In the genomic region with DNA sequence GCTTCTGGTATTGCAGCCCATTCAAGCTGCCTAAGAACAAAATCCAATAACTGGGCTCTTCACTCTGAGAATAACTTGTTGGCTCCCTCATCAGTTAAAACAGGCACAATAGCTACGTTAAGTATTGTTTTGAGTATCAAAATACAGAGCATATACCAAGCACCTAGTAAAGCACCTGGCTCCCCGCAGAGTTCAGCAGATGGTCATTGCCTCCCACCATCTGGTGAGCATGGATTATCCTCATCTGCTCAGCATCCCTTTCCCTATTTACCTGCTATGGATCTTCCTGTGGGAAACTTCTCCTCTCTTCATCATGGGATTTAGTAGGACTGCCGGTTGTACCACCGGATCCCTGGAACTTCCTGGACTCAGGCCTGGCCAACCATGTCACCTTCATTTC, we compare ENCODE assay signal across 19 cellular contexts.
DNase-seq lines count a peak whose midpoint lies in the region; ATAC-seq and TF ChIP-seq lines count a peak whose summit lies in the region.
"Had no signal": no experiment of that assay in that cellular context is flagged by ENCODE, and none has a peak within 500 bp of the region (broad histone marks: within the 10 kb centered on the region; RNA-seq: fewer than 3 reads in every experiment).

No MANE protein-coding gene starts in this region.

- WGBS in mammary epithelial cell (ENCODE audit: low coverage, missing lambda C conversion rate) = 83% methylated on average over 4 of the region's 4 CpGs

- H3F3A ChIP-seq in GM23338 (replicated peaks; ENCODE audit: low read depth) = no peaks in the 10 kb centered on the region

- no TSS peak for BruUV-seq in mammary epithelial cell (replicated peaks; lab: Mats Ljungman, UMichigan)

- peaks cover 4% of the 10 kb centered on the region; the same call in 1 of the 3 replicates for H3K9me3 Mint-ChIP-seq in GM23338
- H3K9me3 Mint-ChIP-seq: T-helper 1 cell treated with Interleukin-12 subunit alpha and Interleukin-12 subunit beta and Interleukin-4 antibody, amounts not matched to agents 30 μg/mL and 1 μg/mL, for 36 hours had no signal

- H3K27ac ChIP-seq in WERI-Rb-1 = peak overlapping the region; percentile 77
- no peak overlapping the region for H3K27ac ChIP-seq in GM23338 (ENCODE audit: low read depth)
- H3K27ac ChIP-seq in mammary epithelial cell (ENCODE audit: insufficient read depth, low read depth, low read length) = no peak overlapping the region
- H3K27ac ChIP-seq: HL-60, Peyer's patch had no signal

- CTCF ChIA-PET in mammary epithelial cell (lab: Charles Lee; ENCODE audit: low non-redundant PET) = no interaction called here

- dilution Hi-C loops in mammary epithelial cell (cut with HindIII; ENCODE audit: low sequenced_read_pairs) = loop anchor here (5.0 kb wide), 1 partner anchor 67 kb away; no protein-coding TSS in a partner anchor

- no peak overlapping the region for H3K9ac ChIP-seq in mammary epithelial cell (ENCODE audit: insufficient read depth, low read length)

- H3K79me2 ChIP-seq in GM23338 (replicated peaks; ENCODE audit: insufficient read depth) (no peaks in the 10 kb centered on the region), mammary epithelial cell (ENCODE audit: insufficient read depth, low read length) (no peaks in the 10 kb centered on the region)

- TF ChIP-seq CTCF in WERI-Rb-1 (IDR thresholded peaks at IDR 0.05; ENCODE audit: low read depth, low read length) (no peak), GM23338 (conservative IDR thresholded peaks at IDR 0.05; ENCODE audit: low read depth in 2 of 2) (no peak), mammary epithelial cell (conservative IDR thresholded peaks at IDR 0.05 in 1 of 2, IDR thresholded peaks at IDR 0.05 in 1 of 2; ENCODE audit: extremely low read depth in 1 of 2, insufficient read depth in 1 of 2, low read depth in 1 of 2, low read length in 2 of 2) (no peak)

- no peak overlapping the region for H3K4me3 ChIP-seq in WERI-Rb-1 (ENCODE audit: low read depth, low read length)
- H3K4me3 ChIP-seq in GM23338 = no peak overlapping the region
- no peak overlapping the region for H3K4me3 ChIP-seq in mammary epithelial cell (replicated peaks in 1 of 3; ENCODE audit: insufficient read depth in 1 of 3, low read depth in 2 of 3, low read length in 3 of 3)
- H3K4me3 ChIP-seq: GM12878, HAP-1, Peyer's patch had no signal

- in situ Hi-C loops in mammary epithelial cell (cut with MboI; ENCODE audit: low sequenced_read_pairs in 2 of 2) = no loop called here

- no peaks in the 10 kb centered on the region for H3K27me3 Mint-ChIP-seq in GM23338 (ENCODE audit: insufficient read depth, low read depth, poor library complexity)
- H3K27me3 Mint-ChIP-seq: B cell had no signal

- H3K27ac Mint-ChIP-seq in GM23338 = no peak overlapping the region
- H3K27ac Mint-ChIP-seq: B cell; CD8-positive, alpha-beta T cell; T-helper 1 cell treated with Interleukin-12 subunit alpha and Interleukin-12 subunit beta and Interleukin-4 antibody, amounts not matched to agents 30 μg/mL and 1 μg/mL, for 36 hours had no signal

- 0 out of 3 replicates have a peak, but pooled peaks cover 3% of the 10 kb centered on the region for H3K36me3 Mint-ChIP-seq in GM23338 (ENCODE audit: low read depth)
- H3K36me3 Mint-ChIP-seq: CD8-positive, alpha-beta T cell had no signal

- H3K36me3 ChIP-seq in WERI-Rb-1 = no peaks in the 10 kb centered on the region
- H3K36me3 ChIP-seq in GM23338 (ENCODE audit: insufficient read depth) = no peaks in the 10 kb centered on the region
- H3K36me3 ChIP-seq in mammary epithelial cell (ENCODE audit: insufficient read depth, low read length) = no peaks in the 10 kb centered on the region
- H3K36me3 ChIP-seq: HAP-1 had no signal

- no peak for ATAC-seq in GM23338
- ATAC-seq: CD8-positive, alpha-beta T cell; GM12878; SK-N-SH treated with all-trans-retinoic acid at 6 μM for 48 hours had no signal

- H3K4me1 Mint-ChIP-seq in GM23338 = no peaks in the 10 kb centered on the region
- H3K4me1 Mint-ChIP-seq: B cell had no signal

- H3K4me2 ChIP-seq in GM23338 (no peak overlapping the region), mammary epithelial cell (ENCODE audit: insufficient read depth, low read depth, low read length) (no peak overlapping the region)

- no peaks in the 10 kb centered on the region for H3K4me1 ChIP-seq in GM23338 (ENCODE audit: insufficient read depth)
- H3K4me1 ChIP-seq in mammary epithelial cell (ENCODE audit: insufficient read depth, low read length) = no peaks in the 10 kb centered on the region
- H3K4me1 ChIP-seq: HAP-1, Peyer's patch had no signal

- peaks cover 8% of the 10 kb centered on the region for H3K9me3 ChIP-seq in WERI-Rb-1 (ENCODE audit: severe bottlenecking)
- H3K9me3 ChIP-seq in mammary epithelial cell (replicated peaks; ENCODE audit: insufficient read depth, low read length) = peaks cover 4% of the 10 kb centered on the region
- H3K9me3 ChIP-seq: HAP-1 had no signal

- DNase-seq in DMS 273 (lab: John Stamatoyannopoulos, UW; ENCODE audit: unreplicated experiment) (peak; percentile 76), NCI-H1694 (lab: John Stamatoyannopoulos, UW) (peak; percentile 60), NCI-H345 treated with DMSO at 0.1 percent for 48 hours (lab: John Stamatoyannopoulos, UW; ENCODE audit: unreplicated experiment) (peak; percentile 74), WERI-Rb-1 (peak; percentile 94), GM23338 (ENCODE audit: low spot score) (no peak), mammary epithelial cell (no peak), retina (no peak), RKO (ENCODE audit: low spot score) (no peak)
- DNase-seq: CD8-positive, alpha-beta T cell; NCI-H2029 treated with DMSO at 0.1 percent for 48 hours; NCI-H526; Peyer's patch; SHP77 had no signal

- intact Hi-C loops in mammary epithelial cell (cut with micrococcal nuclease) = no loop called here

- no peaks in the 10 kb centered on the region for H4K20me1 ChIP-seq in GM23338 (replicated peaks; ENCODE audit: insufficient read depth)
- H4K20me1 ChIP-seq in mammary epithelial cell (ENCODE audit: insufficient read depth, low read length) = no peaks in the 10 kb centered on the region

- H3K27me3 ChIP-seq in WERI-Rb-1 (ENCODE audit: insufficient read depth, low read depth, severe bottlenecking) = no peaks in the 10 kb centered on the region
- H3K27me3 ChIP-seq in GM23338 (ENCODE audit: insufficient read depth) = no peaks in the 10 kb centered on the region
- H3K27me3 ChIP-seq in mammary epithelial cell (ENCODE audit: insufficient read depth, low read length) = no peaks in the 10 kb centered on the region
- H3K27me3 ChIP-seq: Peyer's patch had no signal

- no peaks in the 10 kb centered on the region; the same call in 1 of the 2 replicates for H3K9me2 ChIP-seq in GM23338 (ENCODE audit: insufficient read depth)

- H2AFZ ChIP-seq in GM23338 = no peak overlapping the region
- no peak overlapping the region for H2AFZ ChIP-seq in mammary epithelial cell (ENCODE audit: low read depth, low read length)

- H3K4me3 Mint-ChIP-seq in GM23338 = no peak overlapping the region
- H3K4me3 Mint-ChIP-seq: B cell; CD8-positive, alpha-beta T cell; T-helper 1 cell treated with Interleukin-12 subunit alpha and Interleukin-12 subunit beta and Interleukin-4 antibody, amounts not matched to agents 30 μg/mL and 1 μg/mL, for 36 hours had no signal

TF ChIP-seq in GM23338, 12 proteins besides CTCF, POLR2A, EP300 and RAD21:
- no peak for TF ChIP-seq ZNF331 (CRISPR knock-in tag; IDR thresholded peaks at IDR 0.05; ENCODE audit: low read depth)
- TF ChIP-seq STAT1 (IDR thresholded peaks at IDR 0.05; ENCODE audit: unreplicated experiment) = no peak

Comparison
In these comparisons a context has a peak if more than half of its experiments do, and no peak if none do; other contexts are left out.
1. DNase-seq: peak in DMS 273 (single experiment), NCI-H1694 (single experiment), NCI-H345 treated with DMSO at 0.1 percent for 48 hours (single experiment) and WERI-Rb-1 (single experiment); none in GM23338 (single experiment), mammary epithelial cell (single experiment), retina (single experiment) and RKO (single experiment).